In genomic region chr1:33261344-33261743, GRCh38 we compare ENCODE assay signal across 26 cellular contexts. TPM values are rescaled to one million over a fixed set of nuclear protein-coding genes. Genes with fewer than 3 reads are reported as not detected.
DNase-seq lines count a peak whose midpoint lies in the region; ATAC-seq, FAIRE-seq and TF ChIP-seq lines count a peak whose summit lies in the region.
"Had no signal": no experiment of that assay in that cellular context is flagged by ENCODE, and none has a peak within 500 bp of the region (broad histone marks: within the 10 kb centered on the region; RNA-seq: fewer than 3 reads in every experiment).

No MANE protein-coding gene starts in this region.

- TF ChIP-seq POLR2A in HepG2 (IDR thresholded peaks at IDR 0.05; ENCODE audit: insufficient read depth in 1 of 2, low read depth in 2 of 2, low read length in 2 of 2) (no peak), right lobe of liver (IDR thresholded peaks at IDR 0.05) (no peak)

- H3K36me3 ChIP-seq in HepG2 (replicated peaks in 1 of 2; ENCODE audit: control insufficient read depth in 1 of 2, insufficient read depth in 2 of 2, low read length in 2 of 2) = peaks cover 2 to 6% of the 10 kb centered on the region in 2 experiments; a peak in 2 of 5 replicates
- H3K36me3 ChIP-seq in right lobe of liver = no peaks in the 10 kb centered on the region
- peaks cover 8 to 16% of the 10 kb centered on the region in 2 experiments for H3K36me3 ChIP-seq in mesenchymal stem cell (ENCODE audit: control insufficient read depth in 1 of 2, insufficient read depth in 2 of 2, low read depth in 1 of 2, low read length in 2 of 2)

- H3K9me3 ChIP-seq in HepG2 (ENCODE audit: low read length) = no peaks in the 10 kb centered on the region
- H3K9me3 ChIP-seq in right lobe of liver = no peaks in the 10 kb centered on the region
- no peaks in the 10 kb centered on the region for H3K9me3 ChIP-seq in mesenchymal stem cell (ENCODE audit: control insufficient read depth, low read length)
- H3K9me3 ChIP-seq: lower lobe of right lung, SJCRH30 had no signal

- 81% methylated on average over 7 of the region's 7 CpGs for WGBS in HepG2 (ENCODE audit: low lambda C conversion rate)
- 58% methylated on average over 7 of the region's 7 CpGs for WGBS in right lobe of liver (ENCODE audit: insufficient coverage, low coverage, low lambda C conversion rate, missing lambda C conversion rate)
- WGBS in mesenchymal stem cell = 82% methylated on average over 7 of the region's 7 CpGs

- H2BK15ac ChIP-seq in mesenchymal stem cell (ENCODE audit: low read depth, poor library complexity, severe bottlenecking) = no peak overlapping the region

- peaks cover 13% of the 10 kb centered on the region for H4K20me1 ChIP-seq in HepG2 (ENCODE audit: insufficient read depth, low read length)

- no peak overlapping the region for H4K91ac ChIP-seq in mesenchymal stem cell (ENCODE audit: low read length)

- H3K27me3 ChIP-seq in HepG2 (ENCODE audit: control insufficient read depth in 1 of 2, insufficient read depth in 2 of 2, low read length in 2 of 2) = no peaks in the 10 kb centered on the region; a peak in 1 of 5 replicates
- no peaks in the 10 kb centered on the region for H3K27me3 ChIP-seq in right lobe of liver
- H3K27me3 ChIP-seq in mesenchymal stem cell (ENCODE audit: control insufficient read depth in 1 of 2, insufficient read depth in 1 of 2, low read length in 2 of 2) = no peaks in the 10 kb centered on the region
- H3K27me3 ChIP-seq: SJCRH30 had no signal

- TF ChIP-seq CTCF in HepG2 (CRISPR knock-in tag; IDR thresholded peaks at IDR 0.05) = no peak
- no peak for TF ChIP-seq CTCF in right lobe of liver (IDR thresholded peaks at IDR 0.05)
- TF ChIP-seq CTCF in choroid plexus epithelial cell (conservative IDR thresholded peaks at IDR 0.05; ENCODE audit: low read depth, low read length) = no peak
- no peak for TF ChIP-seq CTCF in nephron progenitor cell (IDR thresholded peaks at IDR 0.05)

- no peak overlapping the region for H3K14ac ChIP-seq in mesenchymal stem cell (ENCODE audit: low read length in 2 of 2)

- no peak overlapping the region for H2BK5ac ChIP-seq in mesenchymal stem cell (ENCODE audit: low read depth, low read length, poor library complexity, severe bottlenecking)

- H3K4me3 Mint-ChIP-seq in nephron progenitor cell = no peak overlapping the region
- H3K4me3 Mint-ChIP-seq: activated CD4-positive, alpha-beta T cell treated with anti-CD3 and anti-CD28 coated beads, Interleukin-2, amount 10 ng/mL, durations not matched to agents 7 days and 5 days; stimulated activated naive CD8-positive, alpha-beta T cell treated with anti-CD3 and anti-CD28 coated beads, Interleukin-15, amount 100 ng/mL, for 72 hours; T-helper 1 cell treated with Interleukin-12 subunit alpha and Interleukin-12 subunit beta and Interleukin-4 antibody, amounts not matched to agents 30 μg/mL and 1 μg/mL, for 36 hours had no signal

- no peak overlapping the region for H3K23ac ChIP-seq in mesenchymal stem cell (ENCODE audit: low read length in 2 of 2)

- H2BK120ac ChIP-seq in mesenchymal stem cell (ENCODE audit: low read depth, low read length) = no peak overlapping the region

- no peak overlapping the region for H3K9ac ChIP-seq in HepG2 (ENCODE audit: insufficient read depth, low read depth, low read length)
- no peak overlapping the region for H3K9ac ChIP-seq in mesenchymal stem cell (ENCODE audit: low read length)

- H3K4me3 ChIP-seq in HepG2 (replicated peaks in 1 of 3; ENCODE audit: insufficient read depth in 1 of 3, low read depth in 2 of 3, low read length in 3 of 3) (no peak overlapping the region), right lobe of liver (no peak overlapping the region), choroid plexus epithelial cell (ENCODE audit: low read depth, low read length) (no peak overlapping the region), mesenchymal stem cell (ENCODE audit: insufficient read depth in 1 of 2, low read depth in 1 of 2, low read length in 2 of 2) (no peak overlapping the region)
- H3K4me3 ChIP-seq: lower lobe of right lung, SJCRH30 had no signal

- CTCF ChIA-PET in HepG2 (lab: Yijun Ruan, JAX; ENCODE audit: low intra/inter-chr PET ratio, low total read pairs) = no interaction called here

- H3K4me1 ChIP-seq in HepG2 (ENCODE audit: insufficient read depth, low read length) (peaks cover 73% of the 10 kb centered on the region), right lobe of liver (peaks cover 0 to 19% (median 8%) of the 10 kb centered on the region in 4 donors), mesenchymal stem cell (ENCODE audit: control insufficient read depth, insufficient read depth, low read depth, low read length) (peaks cover 34% of the 10 kb centered on the region)

- H2BK12ac ChIP-seq in mesenchymal stem cell (ENCODE audit: low read length in 2 of 2) = no peak overlapping the region

- no peak overlapping the region for H3K4ac ChIP-seq in mesenchymal stem cell (ENCODE audit: low read depth in 1 of 2, low read length in 2 of 2)

- peak overlapping the region; percentile 87 for H3K27ac Mint-ChIP-seq in nephron progenitor cell
- H3K27ac Mint-ChIP-seq: activated CD4-positive, alpha-beta T cell treated with anti-CD3 and anti-CD28 coated beads, Interleukin-2, amount 10 ng/mL, durations not matched to agents 7 days and 5 days; T-helper 1 cell treated with Interleukin-12 subunit alpha and Interleukin-12 subunit beta and Interleukin-4 antibody, amounts not matched to agents 30 μg/mL and 1 μg/mL, for 36 hours had no signal

- FAIRE-seq in HepG2 (lab: Jason Lieb, UNC) = no peak
- FAIRE-seq: islet of Langerhans had no signal

- H4K8ac ChIP-seq in mesenchymal stem cell (ENCODE audit: low read length) = no peak overlapping the region

- ATAC-seq in HepG2 (no peak), right lobe of liver (no peak), GM21717 (IDR thresholded peaks at IDR 0.05; ENCODE audit: unreplicated experiment) (no peak), GM19023 (IDR thresholded peaks at IDR 0.05; ENCODE audit: unreplicated experiment) (no peak)
- ATAC-seq: lower lobe of right lung; Panc1; right cardiac atrium; stimulated activated naive CD8-positive, alpha-beta T cell treated with anti-CD3 and anti-CD28 coated beads, Interleukin-15, amount 100 ng/mL, for 72 hours had no signal

- intact Hi-C loops in HepG2 (cut with micrococcal nuclease; ENCODE audit: unreplicated experiment) = no loop called here
- intact Hi-C loops in right lobe of liver (cut with DNase I) = no loop called here

- no peak overlapping the region for H2AK5ac ChIP-seq in mesenchymal stem cell (ENCODE audit: low read length, severe bottlenecking)

- no peak for TF ChIP-seq RAD21 in HepG2 (CRISPR knock-in tag; IDR thresholded peaks at IDR 0.05)

- in situ Hi-C loops in HepG2 (cut with HindIII; ENCODE audit: extremely low pct_ligation_motif_present, low pct_unique_long_range_greater_than_20kb) = no loop called here

- H3K18ac ChIP-seq in mesenchymal stem cell (ENCODE audit: low read depth in 1 of 2, low read length in 2 of 2) = no peak overlapping the region

- H3K79me1 ChIP-seq in mesenchymal stem cell (replicated peaks; ENCODE audit: low read length, poor library complexity, severe bottlenecking) = peaks cover 29% of the 10 kb centered on the region

- H3K36me3 Mint-ChIP-seq in nephron progenitor cell (ENCODE audit: low read depth) = peaks cover 21% of the 10 kb centered on the region

- peaks cover 3% of the 10 kb centered on the region for H3K27me3 Mint-ChIP-seq in nephron progenitor cell (ENCODE audit: low read depth, poor library complexity)
- H3K27me3 Mint-ChIP-seq: activated CD4-positive, alpha-beta T cell treated with anti-CD3 and anti-CD28 coated beads, Interleukin-2, amount 10 ng/mL, durations not matched to agents 7 days and 5 days; stimulated activated naive CD8-positive, alpha-beta T cell treated with anti-CD3 and anti-CD28 coated beads, Interleukin-15, amount 100 ng/mL, for 72 hours had no signal

- H3K79me2 ChIP-seq in HepG2 (ENCODE audit: insufficient read depth, low read length) = peaks cover 55% of the 10 kb centered on the region

- DNase-seq in HepG2 (ENCODE audit: low spot score) (no peak), right lobe of liver (no peak), choroid plexus epithelial cell (ENCODE audit: low read depth) (peak; percentile 39), nephron progenitor cell (no peak), DMS 273 treated with DMSO at 0.1 percent for 48 hours (lab: John Stamatoyannopoulos, UW) (no peak), mesenchymal stem cell (no peak)
- DNase-seq: activated CD4-positive, alpha-beta T cell treated with anti-CD3 and anti-CD28 coated beads, Interleukin-2, amount 10 ng/mL, durations not matched to agents 7 days and 5 days; COR-L47; foreskin fibroblast; GOT3; hippocampal formation; lower lobe of right lung; NCI-H1436 treated with DMSO at 0.1 percent for 48 hours; nucleus accumbens; right cardiac atrium; stimulated activated naive CD8-positive, alpha-beta T cell treated with anti-CD3 and anti-CD28 coated beads, Interleukin-15, amount 100 ng/mL, for 72 hours; trophoblast cell had no signal

- peak overlapping the region; percentile 30 for H3K27ac ChIP-seq in HepG2 (ENCODE audit: extremely low read length, insufficient read depth, low read length)
- H3K27ac ChIP-seq in right lobe of liver = no peak overlapping the region
- H3K27ac ChIP-seq in mesenchymal stem cell (ENCODE audit: low read length, poor library complexity, severe bottlenecking) = no peak overlapping the region
- H3K27ac ChIP-seq: lower lobe of right lung, SJCRH30 had no signal

- H2AFZ ChIP-seq in HepG2 (ENCODE audit: low read length) (no peak overlapping the region), mesenchymal stem cell (ENCODE audit: low read depth, low read length) (no peak overlapping the region)

- TF ChIP-seq EP300 in HepG2 (IDR thresholded peaks at IDR 0.05; ENCODE audit: low read depth in 2 of 2, low read length in 2 of 2) (no peak), HepG2 (CRISPR knock-in tag; IDR thresholded peaks at IDR 0.05; ENCODE audit: borderline replicate concordance) (no peak)

- BruUV-seq in HepG2 (replicated peaks; lab: Mats Ljungman, UMichigan) = no TSS peak

- POLR2A ChIA-PET in HepG2 (lab: Yijun Ruan, JAX) = no interaction called here

- H3K4me2 ChIP-seq in HepG2 (ENCODE audit: low read depth, low read length) = no peak overlapping the region
- no peak overlapping the region for H3K4me2 ChIP-seq in mesenchymal stem cell (ENCODE audit: low read length, poor library complexity, severe bottlenecking)

- H3K4me1 Mint-ChIP-seq in nephron progenitor cell = peaks cover 52% of the 10 kb centered on the region

- H3K9me3 Mint-ChIP-seq in nephron progenitor cell = no peaks in the 10 kb centered on the region
- H3K9me3 Mint-ChIP-seq: activated CD4-positive, alpha-beta T cell treated with anti-CD3 and anti-CD28 coated beads, Interleukin-2, amount 10 ng/mL, durations not matched to agents 7 days and 5 days; stimulated activated naive CD8-positive, alpha-beta T cell treated with anti-CD3 and anti-CD28 coated beads, Interleukin-15, amount 100 ng/mL, for 72 hours; T-helper 1 cell treated with Interleukin-12 subunit alpha and Interleukin-12 subunit beta and Interleukin-4 antibody, amounts not matched to agents 30 μg/mL and 1 μg/mL, for 36 hours had no signal

RNA-seq across cellular contexts. Expression of gene ZNF362, which starts 5.1 kb away (rescaled TPM):
- total RNA-seq in HepG2 (2016; rRNA removed; fragmentation: Illumina TruSeq; extraction: Trizol) = 8.3 TPM in 2 replicates
- total RNA-seq in HepG2 (2016; cell fraction: cytosol; rRNA removed; fragmentation: Illumina TruSeq; extraction: Trizol; ENCODE audit: low read depth) = 6.7 and 7.0 TPM in 2 replicates
- total RNA-seq in HepG2 (2016; cell fraction: insoluble cytoplasmic fraction; rRNA removed; fragmentation: Illumina TruSeq; extraction: Trizol) = 7.8 and 9.0 TPM in 2 replicates
- total RNA-seq in HepG2 (2016; cell fraction: membrane; rRNA removed; fragmentation: Illumina TruSeq; extraction: Trizol) = 16.5 and 17.3 TPM in 2 replicates
- total RNA-seq in HepG2 (2016; cell fraction: nucleus; rRNA removed; fragmentation: Illumina TruSeq; extraction: Trizol) = 6.2 and 7.0 TPM in 2 replicates
- polyA plus RNA-seq in HepG2 (2011; rRNA removed) = 14.2 and 16.6 TPM in 2 replicates
- 5.7 and 9.0 TPM in 2 replicates for polyA plus RNA-seq in HepG2 (2011; cell fraction: cytosol; rRNA removed)
- 18.1 and 28.2 TPM in 2 replicates for polyA plus RNA-seq in HepG2 (2011; cell fraction: nucleus; rRNA removed)
- polyA plus RNA-seq in HepG2 (2012) = 14.1 and 14.8 TPM in 2 replicates
- 9.7 and 10.9 TPM in 2 replicates for polyA plus RNA-seq in HepG2 (2016; cell fraction: cytosol; fragmentation: Illumina TruSeq; extraction: Trizol; ENCODE audit: low read depth)
- polyA plus RNA-seq in HepG2 (2016; cell fraction: insoluble cytoplasmic fraction; fragmentation: Illumina TruSeq; extraction: Trizol; ENCODE audit: low read depth) = 16.7 and 21.5 TPM in 2 replicates
- 25.7 and 28.3 TPM in 2 replicates for polyA plus RNA-seq in HepG2 (2016; cell fraction: membrane; fragmentation: Illumina TruSeq; extraction: Trizol; ENCODE audit: low read depth)
- polyA plus RNA-seq in HepG2 (2016; cell fraction: nucleus; fragmentation: Illumina TruSeq; extraction: Trizol; ENCODE audit: insufficient read depth, low read depth) = 26.0 and 26.9 TPM in 2 replicates
- polyA minus RNA-seq in HepG2 (2011; rRNA and poly(A)+ RNA removed; ENCODE audit: low replicate concordance) = 11.9 and 29.1 TPM in 2 replicates
- 9.2 and 12.5 TPM in 2 replicates for polyA minus RNA-seq in HepG2 (2011; cell fraction: cytosol; rRNA and poly(A)+ RNA removed)
- 6.3 and 7.6 TPM in 2 replicates for polyA minus RNA-seq in HepG2 (2011; cell fraction: nucleus; rRNA and poly(A)+ RNA removed)
- total RNA-seq in right lobe of liver = 1 to 10 TPM; 3.4 to 8.4 (median 7.0) TPM
- polyA plus RNA-seq in mesenchymal stem cell (2013, experiment 1 of 2) = 28.9 TPM
- polyA plus RNA-seq in mesenchymal stem cell (2013, experiment 2 of 2) = 28.1 TPM

RNA-seq across cellular contexts. Expression of gene A3GALT2, which starts 59.6 kb away (rescaled TPM):
- total RNA-seq in HepG2 (2016; rRNA removed; fragmentation: Illumina TruSeq; extraction: Trizol) = not detected in 2 replicates
- not detected in 2 replicates for total RNA-seq in HepG2 (2016; cell fraction: cytosol; rRNA removed; fragmentation: Illumina TruSeq; extraction: Trizol; ENCODE audit: low read depth)
- total RNA-seq in HepG2 (2016; cell fraction: insoluble cytoplasmic fraction; rRNA removed; fragmentation: Illumina TruSeq; extraction: Trizol) = not detected in 2 replicates
- not detected in 2 replicates for total RNA-seq in HepG2 (2016; cell fraction: membrane; rRNA removed; fragmentation: Illumina TruSeq; extraction: Trizol)
- not detected in 2 replicates for total RNA-seq in HepG2 (2016; cell fraction: nucleus; rRNA removed; fragmentation: Illumina TruSeq; extraction: Trizol)
- polyA plus RNA-seq in HepG2 (2011; rRNA removed) = not detected in 2 replicates
- not detected in 2 replicates for polyA plus RNA-seq in HepG2 (2011; cell fraction: cytosol; rRNA removed)
- polyA plus RNA-seq in HepG2 (2011; cell fraction: nucleus; rRNA removed) = not detected in 2 replicates
- polyA plus RNA-seq in HepG2 (2012) = not detected in 2 replicates
- not detected in 2 replicates for polyA plus RNA-seq in HepG2 (2016; cell fraction: cytosol; fragmentation: Illumina TruSeq; extraction: Trizol; ENCODE audit: low read depth)
- not detected in 2 replicates for polyA plus RNA-seq in HepG2 (2016; cell fraction: insoluble cytoplasmic fraction; fragmentation: Illumina TruSeq; extraction: Trizol; ENCODE audit: low read depth)
- polyA plus RNA-seq in HepG2 (2016; cell fraction: membrane; fragmentation: Illumina TruSeq; extraction: Trizol; ENCODE audit: low read depth) = not detected in 2 replicates
- polyA plus RNA-seq in HepG2 (2016; cell fraction: nucleus; fragmentation: Illumina TruSeq; extraction: Trizol; ENCODE audit: insufficient read depth, low read depth) = not detected in 2 replicates
- not detected in 2 replicates for polyA minus RNA-seq in HepG2 (2011; rRNA and poly(A)+ RNA removed; ENCODE audit: low replicate concordance)
- polyA minus RNA-seq in HepG2 (2011; cell fraction: cytosol; rRNA and poly(A)+ RNA removed) = not detected in 2 replicates
- polyA minus RNA-seq in HepG2 (2011; cell fraction: nucleus; rRNA and poly(A)+ RNA removed) = not detected in 2 replicates
- total RNA-seq in right lobe of liver = not detected
- polyA plus RNA-seq in mesenchymal stem cell (2013, experiment 1 of 2) = 0.04 TPM
- polyA plus RNA-seq in mesenchymal stem cell (2013, experiment 2 of 2) = not detected
- total RNA-seq: activated CD4-positive, alpha-beta T cell treated with anti-CD3 and anti-CD28 coated beads, Interleukin-2, amount 10 ng/mL, durations not matched to agents 7 days and 5 days; cardiac septum; dermis microvascular lymphatic vessel endothelial cell; lower lobe of right lung; right cardiac atrium; SJCRH30 had no signal
- polyA plus RNA-seq: BJ, right cardiac atrium had no signal
